In the genomic region with DNA sequence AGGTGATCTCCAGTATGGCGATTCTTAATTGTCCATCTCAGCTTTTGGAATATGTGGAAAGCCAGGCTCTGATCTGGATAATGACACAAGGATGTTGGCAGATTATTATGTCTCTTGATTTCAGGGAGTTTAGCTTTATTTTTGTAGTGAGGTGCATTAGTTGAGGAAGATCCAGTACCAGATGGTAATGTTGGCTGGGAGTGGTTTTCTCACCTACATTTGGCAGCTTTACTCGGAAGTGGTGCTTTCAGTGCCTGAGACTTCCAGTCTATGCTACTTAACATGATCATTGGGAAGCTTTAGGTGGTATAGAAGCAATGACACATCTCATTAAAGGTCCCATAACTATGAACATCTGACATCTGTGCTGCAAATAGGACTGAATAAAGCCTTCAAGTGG, we compare ENCODE assay signal across 13 cellular contexts.
DNase-seq lines count a peak whose midpoint lies in the region.
"Had no signal": no experiment of that assay in that cellular context is flagged by ENCODE, and none has a peak within 500 bp of the region (broad histone marks: within the 10 kb centered on the region; RNA-seq: fewer than 3 reads in every experiment).

No MANE protein-coding gene starts in this region.

- DNase-seq in NCI-H2171 treated with DMSO at 0.1 percent for 48 hours (lab: John Stamatoyannopoulos, UW): peak; percentile 3
- no peak for DNase-seq in NCI-H2171 (lab: John Stamatoyannopoulos, UW)
- peak; percentile 57 for DNase-seq in NCI-H69 (lab: John Stamatoyannopoulos, UW)
- DNase-seq in pons (ENCODE audit: low spot score): peak; percentile 8
- no peak for DNase-seq in NCI-H1092 (lab: John Stamatoyannopoulos, UW)
- DNase-seq in activated naive CD4-positive, alpha-beta T cell treated with anti-CD3 and anti-CD28 coated beads, Interleukin-2, amount 50 U/mL, for 16 hours: no peak
- DNase-seq: Calu3; CD8-positive, alpha-beta T cell; GDM1; GOT3; H7; HFFc6; IMR-90 had no signal

Comparison
In these comparisons a context has a peak if more than half of its experiments do, and no peak if none do; other contexts are left out.
1. DNase-seq: peak in NCI-H2171 treated with DMSO at 0.1 percent for 48 hours (single experiment), NCI-H69 (single experiment) and pons (single experiment); none in NCI-H2171 (single experiment), NCI-H1092 (single experiment) and activated naive CD4-positive, alpha-beta T cell treated with anti-CD3 and anti-CD28 coated beads, Interleukin-2, amount 50 U/mL, for 16 hours (single experiment).